Comparison of ENCODE assay signal across 11 cellular contexts in the genomic region with DNA sequence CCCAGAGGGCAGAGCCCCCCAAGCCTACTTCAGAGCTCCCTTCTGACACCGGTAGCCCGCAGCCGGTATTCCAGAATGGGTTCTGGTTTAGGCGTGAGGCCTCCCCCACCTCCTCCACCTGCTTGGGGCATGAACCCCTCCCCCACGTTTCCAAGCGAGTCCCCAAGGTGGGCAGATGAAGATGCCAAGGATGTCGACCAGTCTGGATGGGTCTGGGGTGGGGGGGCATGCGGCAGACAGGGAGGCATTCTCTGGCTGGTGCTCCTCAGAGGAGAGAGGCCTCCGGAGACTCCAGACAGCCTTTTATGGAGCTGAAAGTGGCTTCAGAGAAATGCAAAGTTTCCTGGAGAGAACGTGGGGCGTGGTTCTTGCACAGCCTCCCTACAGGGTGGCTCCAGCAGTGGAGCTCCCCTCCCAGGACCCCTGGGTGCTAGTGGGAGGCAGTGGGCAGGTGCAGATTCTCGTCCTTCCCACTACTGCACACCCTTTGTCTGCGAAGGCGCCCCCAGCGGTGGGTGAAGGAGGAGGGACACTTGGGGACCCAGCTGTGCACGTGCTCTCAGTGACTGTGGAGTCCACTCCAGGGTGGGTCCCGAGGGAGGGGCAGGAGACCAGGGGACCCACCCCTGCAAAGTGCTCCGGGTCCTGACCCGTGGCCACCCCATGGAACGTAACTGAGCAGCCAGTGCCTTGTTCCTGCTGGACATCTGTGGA. TPM values are rescaled to one million over a fixed set of nuclear protein-coding genes. Genes with fewer than 3 reads are reported as not detected.
A peak's percentile ranks its signal among the peaks of the same experiment; 100 is the strongest.
DNase-seq lines count a peak whose midpoint lies in the region; TF ChIP-seq lines count a peak whose summit lies in the region.
"Had no signal": no experiment of that assay in that cellular context is flagged by ENCODE, and none has a peak within 500 bp of the region (broad histone marks: within the 10 kb centered on the region; RNA-seq: fewer than 3 reads in every experiment).

No MANE protein-coding gene starts in this region.

- CTCF ChIA-PET in PC-9 (lab: Charles Lee) = interaction anchor here (1.3 kb wide), 1 partner anchor 544 kb away, joined by 4 read pairs; no protein-coding TSS in a partner anchor

- 94% methylated on average over 20 of the region's 20 CpGs for WGBS in smooth muscle cell (ENCODE audit: low lambda C conversion rate)

- H4K20me1 ChIP-seq in PC-9 (ENCODE audit: insufficient read depth) (peaks cover 67% of the 10 kb centered on the region), smooth muscle cell (ENCODE audit: low read depth) (peaks cover 82% of the 10 kb centered on the region)

- H3K4me1 ChIP-seq in PC-9 (replicated peaks; ENCODE audit: insufficient read depth) (peaks cover 22% of the 10 kb centered on the region), smooth muscle cell (ENCODE audit: low read depth) (peaks cover 21% of the 10 kb centered on the region)

- H2AFZ ChIP-seq in PC-9 = no peak overlapping the region
- H2AFZ ChIP-seq in smooth muscle cell (ENCODE audit: low read depth) = no peak overlapping the region

- H3K36me3 ChIP-seq in PC-9 (ENCODE audit: low read depth) (peaks cover 64% of the 10 kb centered on the region), smooth muscle cell (ENCODE audit: low read depth) (no peaks in the 10 kb centered on the region)
- H3K36me3 ChIP-seq: neutrophil had no signal

- TF ChIP-seq CTCF in PC-9 (conservative IDR thresholded peaks at IDR 0.05) = no peak
- TF ChIP-seq CTCF in fibroblast of the aortic adventitia (IDR thresholded peaks at IDR 0.05; ENCODE audit: insufficient read depth, low read length) = no peak
- no peak for TF ChIP-seq CTCF in smooth muscle cell (IDR thresholded peaks at IDR 0.05; ENCODE audit: borderline replicate concordance, insufficient read depth, poor library complexity, severe bottlenecking)

- H3K27ac ChIP-seq in PC-9 (no peak overlapping the region), smooth muscle cell (ENCODE audit: low read depth) (peak overlapping the region; percentile 28)
- H3K27ac ChIP-seq: neutrophil had no signal

- no TSS peak for BruUV-seq in PC-9 (replicated peaks; lab: Mats Ljungman, UMichigan)

- intact Hi-C loops in PC-9 (cut with micrococcal nuclease; ENCODE audit: unreplicated experiment) = no loop called here

- DNase-seq in NCI-H82 (lab: John Stamatoyannopoulos, UW) = peak; percentile 37
- no peak for DNase-seq in NCI-H82 treated with DMSO at 0.1 percent for 48 hours (lab: John Stamatoyannopoulos, UW; ENCODE audit: unreplicated experiment)
- no peak for DNase-seq in PC-9
- no peak for DNase-seq in fibroblast of the aortic adventitia (ENCODE audit: low read depth)
- no peak for DNase-seq in smooth muscle cell (lab: John Stamatoyannopoulos, UW; ENCODE audit: unreplicated experiment)
- DNase-seq in midbrain (lab: John Stamatoyannopoulos, UW) = no peak
- no peak for DNase-seq in RKO (ENCODE audit: low spot score)
- DNase-seq in NCI-H1092 treated with DMSO at 0.1 percent for 48 hours (lab: John Stamatoyannopoulos, UW) = no peak
- DNase-seq: AML-193, immature natural killer cell had no signal

- H3K9me2 ChIP-seq in PC-9 (ENCODE audit: insufficient read depth) = no peaks in the 10 kb centered on the region

- H3K4me3 ChIP-seq in PC-9 (peak overlapping the region; percentile 99; the same call in 1 of the 2 replicates), fibroblast of the aortic adventitia (ENCODE audit: low read depth, low read length) (peak overlapping the region; percentile 98), smooth muscle cell (no peak overlapping the region)

- H3K9me3 ChIP-seq in PC-9 (ENCODE audit: insufficient read depth, low read depth) = no peaks in the 10 kb centered on the region
- H3K9me3 ChIP-seq in smooth muscle cell (replicated peaks; ENCODE audit: low read depth) = no peaks in the 10 kb centered on the region
- H3K9me3 ChIP-seq: neutrophil had no signal

- POLR2A ChIA-PET in PC-9 (lab: Charles Lee; ENCODE audit: unreplicated experiment) = interaction anchor here (0.6 to 0.7 kb wide), 4 partner anchors 29 to 542 kb away, joined by 4 to 6 read pairs (median 5); no protein-coding TSS in a partner anchor

- no peak overlapping the region for H3K9ac ChIP-seq in smooth muscle cell (ENCODE audit: low read depth)

- H3F3A ChIP-seq in PC-9 (ENCODE audit: insufficient read depth, low read depth) (peaks cover 72% of the 10 kb centered on the region), smooth muscle cell (ENCODE audit: low read depth) (peaks cover 20% of the 10 kb centered on the region)

- H3K4me2 ChIP-seq in PC-9 (peak overlapping the region; percentile 86), smooth muscle cell (peak overlapping the region; percentile 96)

- H3K27me3 ChIP-seq in PC-9 (ENCODE audit: insufficient read depth, low read depth) (no peaks in the 10 kb centered on the region), smooth muscle cell (ENCODE audit: low read depth) (no peaks in the 10 kb centered on the region)

- H3K79me2 ChIP-seq in PC-9 (ENCODE audit: low read depth) (peaks cover 99% of the 10 kb centered on the region), smooth muscle cell (ENCODE audit: low read depth) (peaks cover 83% of the 10 kb centered on the region)

RNA-seq across cellular contexts. Expression of a gene that starts 4.2 kb away (rescaled TPM):
- total RNA-seq in PC-9 (2021) = 346 and 586 TPM in 2 replicates
- 344 and 770 TPM in 2 replicates for total RNA-seq in fibroblast of the aortic adventitia (ENCODE audit: low replicate concordance)
- 281 and 307 TPM in 2 replicates for total RNA-seq in smooth muscle cell
- 482 and 510 TPM in 2 replicates for polyA plus RNA-seq in smooth muscle cell

RNA-seq across cellular contexts. Expression of a gene that starts 30.0 kb away (rescaled TPM):
- total RNA-seq in PC-9 (2021) (41.1 and 50.3 TPM in 2 replicates), fibroblast of the aortic adventitia (ENCODE audit: low replicate concordance) (16.4 and 35.2 TPM in 2 replicates), smooth muscle cell (7.2 and 8.0 TPM in 2 replicates)
- 17.3 and 22.6 TPM in 2 replicates for polyA plus RNA-seq in smooth muscle cell

RNA-seq across cellular contexts. Expression of a gene that starts 58.7 kb away (rescaled TPM):
- total RNA-seq in PC-9 (2021) (2.0 and 3.4 TPM in 2 replicates), fibroblast of the aortic adventitia (ENCODE audit: low replicate concordance) (not detected in 2 replicates), smooth muscle cell (not detected in 2 replicates)
- not detected in 2 replicates for polyA plus RNA-seq in smooth muscle cell
- polyA plus RNA-seq: immature natural killer cell had no signal
